ENCODE assay signal across 8 cellular contexts in genomic region chr20:63628246-63628975, GRCh38. TPM values are rescaled to one million over a fixed set of nuclear protein-coding genes. Genes with fewer than 3 reads are reported as not detected.
DNase-seq lines count a peak whose midpoint lies in the region; ATAC-seq and TF ChIP-seq lines count a peak whose summit lies in the region.

No MANE protein-coding gene starts in this region.

- no peaks in the 10 kb centered on the region for H3K9me3 Mint-ChIP-seq in activated CD4-positive, alpha-beta memory T cell treated with anti-CD3 and anti-CD28 coated beads, Interleukin-2, amount 10 ng/mL, durations not matched to agents 7 days and 5 days
- no peaks in the 10 kb centered on the region for H3K9me3 Mint-ChIP-seq in natural killer cell

- POLR2A ChIA-PET in HEK293 (lab: Yijun Ruan, JAX): interaction anchor here (0.5 to 1.5 kb wide), 5 partner anchors 14 to 403 kb away, joined by 3 to 20 read pairs (median 4); partner anchors contain the start of gene HELZ2
- POLR2A ChIA-PET in activated CD4-positive, alpha-beta memory T cell treated with anti-CD3 and anti-CD28 coated beads, Interleukin-2, amount 10 ng/mL, durations not matched to agents 7 days and 5 days (lab: Charles Lee): interaction anchor here (1.3 to 9.8 kb wide), 12 partner anchors 10 to 352 kb away, joined by 4 to 282 read pairs (median 7); partner anchors contain the start of genes HELZ2, LIME1, PPDPF and PRPF6

- peaks cover 28% of the 10 kb centered on the region for H3K36me3 Mint-ChIP-seq in activated CD4-positive, alpha-beta memory T cell treated with anti-CD3 and anti-CD28 coated beads, Interleukin-2, amount 10 ng/mL, durations not matched to agents 7 days and 5 days (ENCODE audit: low read depth)
- H3K36me3 Mint-ChIP-seq in natural killer cell: no peaks in the 10 kb centered on the region

- DNase-seq in AML-193 (lab: John Stamatoyannopoulos, UW) (peak; percentile 78 to 81), NCI-H526 treated with DMSO at 0.1 percent for 48 hours (lab: John Stamatoyannopoulos, UW) (peak; percentile 80), epidermal melanocyte (ENCODE audit: insufficient read length, low spot score) (peak; percentile 63), natural killer cell (no peak), thoracic aorta (ENCODE audit: low spot score) (no peak)
- DNase-seq in activated CD4-positive, alpha-beta memory T cell treated with anti-CD3 and anti-CD28 coated beads, Interleukin-2, amount 10 ng/mL, durations not matched to agents 7 days and 5 days: peak; percentile 73

- no peaks in the 10 kb centered on the region for H3K27me3 ChIP-seq in thoracic aorta (replicated peaks; ENCODE audit: insufficient read depth)

- H3K4me3 ChIP-seq in HEK293 (ENCODE audit: low read depth, low read length) (peak overlapping the region; percentile 89), thoracic aorta (peak overlapping the region; percentile 99)

- H3K27ac ChIP-seq in HEK293 (ENCODE audit: extremely low read depth, low read depth, low read length) (peak overlapping the region; percentile 62; the same call in 1 of the 2 replicates), thoracic aorta (peak overlapping the region in 1 of 2 donors; percentile 29)

- H3K4me3 Mint-ChIP-seq in activated CD4-positive, alpha-beta memory T cell treated with anti-CD3 and anti-CD28 coated beads, Interleukin-2, amount 10 ng/mL, durations not matched to agents 7 days and 5 days: peak overlapping the region; percentile 98
- H3K4me3 Mint-ChIP-seq in natural killer cell: peak overlapping the region; percentile 94

- CTCF ChIA-PET in HEK293 (lab: Yijun Ruan, JAX): no interaction called here
- CTCF ChIA-PET in activated CD4-positive, alpha-beta memory T cell treated with anti-CD3 and anti-CD28 coated beads, Interleukin-2, amount 10 ng/mL, durations not matched to agents 7 days and 5 days (lab: Charles Lee): interaction anchor here (1.0 to 2.0 kb wide), 4 partner anchors 11 to 91 kb away, joined by 3 to 20 read pairs (median 6); partner anchors contain the start of gene PTK6

- H3K9me3 ChIP-seq in HEK293 (ENCODE audit: control insufficient read depth, insufficient read depth, low read depth, low read length) (no peaks in the 10 kb centered on the region), thoracic aorta (no peaks in the 10 kb centered on the region)

- TF ChIP-seq CTCF in HEK293 (tag by site-specific recombination; IDR thresholded peaks at IDR 0.05) (no peak), natural killer cell (IDR thresholded peaks at IDR 0.05) (no peak), thoracic aorta (IDR thresholded peaks at IDR 0.05) (no peak)

- intact Hi-C loops in natural killer cell (cut with micrococcal nuclease): loop anchor here (5.0 kb wide), 1 partner anchor 124 kb away; no protein-coding TSS in a partner anchor

- H3K36me3 ChIP-seq in HEK293 (ENCODE audit: control insufficient read depth in 2 of 2, insufficient read depth in 1 of 2, low read length in 2 of 2) (no peaks in the 10 kb centered on the region), thoracic aorta (no peaks in the 10 kb centered on the region)

- ATAC-seq in natural killer cell: no peak
- ATAC-seq in thoracic aorta (ENCODE audit: insufficient number of reproducible peaks, low FRiP score, low read depth): no peak
- no peak for ATAC-seq in HG03432 (IDR thresholded peaks at IDR 0.05; ENCODE audit: unreplicated experiment)

- H3K4me1 ChIP-seq in HEK293 (ENCODE audit: control insufficient read depth, insufficient read depth, low read length): no peaks in the 10 kb centered on the region
- peaks cover 5 to 18% of the 10 kb centered on the region in 2 donors for H3K4me1 ChIP-seq in thoracic aorta (ENCODE audit: control insufficient read depth in 1 of 2, low read depth in 2 of 2)

- peak overlapping the region; percentile 92 for H3K27ac Mint-ChIP-seq in activated CD4-positive, alpha-beta memory T cell treated with anti-CD3 and anti-CD28 coated beads, Interleukin-2, amount 10 ng/mL, durations not matched to agents 7 days and 5 days
- H3K27ac Mint-ChIP-seq in natural killer cell: peak overlapping the region; percentile 83 to 89

- H3K4me1 Mint-ChIP-seq in activated CD4-positive, alpha-beta memory T cell treated with anti-CD3 and anti-CD28 coated beads, Interleukin-2, amount 10 ng/mL, durations not matched to agents 7 days and 5 days: peaks cover 32% of the 10 kb centered on the region
- peaks cover 17 to 22% of the 10 kb centered on the region in 2 donors for H3K4me1 Mint-ChIP-seq in natural killer cell

- no peaks in the 10 kb centered on the region for H3K27me3 Mint-ChIP-seq in activated CD4-positive, alpha-beta memory T cell treated with anti-CD3 and anti-CD28 coated beads, Interleukin-2, amount 10 ng/mL, durations not matched to agents 7 days and 5 days
- no peaks in the 10 kb centered on the region for H3K27me3 Mint-ChIP-seq in natural killer cell (ENCODE audit: low read depth in 2 of 2)

TF ChIP-seq in HEK293, 187 proteins besides CTCF, POLR2A, EP300 and RAD21 (continues in another document):
- peak; percentile 65 for TF ChIP-seq ZNF76 (tag by site-specific recombination; IDR thresholded peaks at IDR 0.05; ENCODE audit: borderline replicate concordance, low read depth)
- TF ChIP-seq ZNF621 (tag by site-specific recombination; IDR thresholded peaks at IDR 0.05): no peak
- TF ChIP-seq ZNF24 (tag by site-specific recombination; IDR thresholded peaks at IDR 0.05): peak; percentile 80; the same call in 1 of the 2 replicates
- TF ChIP-seq ZNF155 (tag by site-specific recombination; IDR thresholded peaks at IDR 0.05): no peak
- no peak for TF ChIP-seq ZFP3 (tag by site-specific recombination; IDR thresholded peaks at IDR 0.05; ENCODE audit: low read depth)
- TF ChIP-seq ZNF280D (tag by site-specific recombination; IDR thresholded peaks at IDR 0.05): 0 out of 2 replicates have a peak, but pooled peaks have one; percentile 40
- peak; percentile 83 for TF ChIP-seq ZNF362 (tag by site-specific recombination; IDR thresholded peaks at IDR 0.05)
- TF ChIP-seq ZNF610 (tag by site-specific recombination; IDR thresholded peaks at IDR 0.05; ENCODE audit: borderline replicate concordance): peak; percentile 70; the same call in 1 of the 2 replicates
- no peak for TF ChIP-seq HOXC10 (CRISPR knock-in tag; IDR thresholded peaks at IDR 0.05)
- peak; percentile 90 for TF ChIP-seq ZBTB8A (tag by site-specific recombination; IDR thresholded peaks at IDR 0.05)
- TF ChIP-seq ZNF366 (tag by site-specific recombination; conservative IDR thresholded peaks at IDR 0.05): no peak; the same call in 1 of the 2 replicates
- TF ChIP-seq BCL11B (tag by site-specific recombination; IDR thresholded peaks at IDR 0.05; ENCODE audit: low read depth): no peak
- no peak for TF ChIP-seq ZNF202 (tag by site-specific recombination; IDR thresholded peaks at IDR 0.05; ENCODE audit: borderline replicate concordance)
- TF ChIP-seq ZNF132 (tag by site-specific recombination; IDR thresholded peaks at IDR 0.05; ENCODE audit: borderline replicate concordance): no peak
- TF ChIP-seq ZNF660 (tag by site-specific recombination; IDR thresholded peaks at IDR 0.05): no peak; the same call in 1 of the 2 replicates
- no peak for TF ChIP-seq RBAK (tag by site-specific recombination; IDR thresholded peaks at IDR 0.05)

RNA-seq across cellular contexts. Expression of gene GMEB2, which starts 1.5 kb away (rescaled TPM):
- total RNA-seq in activated CD4-positive, alpha-beta memory T cell treated with anti-CD3 and anti-CD28 coated beads, Interleukin-2, amount 10 ng/mL, durations not matched to agents 7 days and 5 days: 10 to 100 TPM; 17.9 to 18.5 TPM
- 10 to 100 TPM; 11.7 to 15.1 (median 14.6) TPM for total RNA-seq in natural killer cell
- 10 to 100 TPM; 10.0 to 14.7 TPM for total RNA-seq in thoracic aorta

RNA-seq across cellular contexts. Expression of gene STMN3, which starts 24.8 kb away (rescaled TPM):
- total RNA-seq in activated CD4-positive, alpha-beta memory T cell treated with anti-CD3 and anti-CD28 coated beads, Interleukin-2, amount 10 ng/mL, durations not matched to agents 7 days and 5 days: 10 to 100 TPM; 20.9 to 23.8 TPM
- 10 to 100 TPM in 1 of 3 donors, 1 to 10 TPM in 2; 6.7 to 12.9 (median 8.3) TPM for total RNA-seq in natural killer cell
- 10 to 100 TPM; 14.4 to 17.8 TPM for total RNA-seq in thoracic aorta

RNA-seq across cellular contexts. Expression of gene RTEL1, which starts 29.7 kb away (rescaled TPM):
- 10 to 100 TPM; 29.2 to 30.0 TPM for total RNA-seq in activated CD4-positive, alpha-beta memory T cell treated with anti-CD3 and anti-CD28 coated beads, Interleukin-2, amount 10 ng/mL, durations not matched to agents 7 days and 5 days
- total RNA-seq in natural killer cell: 10 to 100 TPM; 36.3 to 52.0 (median 40.4) TPM
- total RNA-seq in thoracic aorta: 100 to 1,000 TPM in 1 of 2 donors, 10 to 100 TPM in 1; 37.8 to 114 TPM

RNA-seq across cellular contexts. Expression of gene HELZ2, which starts 54.4 kb away (rescaled TPM):
- 100 to 1,000 TPM; 202 to 208 TPM for total RNA-seq in activated CD4-positive, alpha-beta memory T cell treated with anti-CD3 and anti-CD28 coated beads, Interleukin-2, amount 10 ng/mL, durations not matched to agents 7 days and 5 days
- 10 to 100 TPM; 85.2 to 90.7 (median 89.4) TPM for total RNA-seq in natural killer cell
- total RNA-seq in thoracic aorta: 10 to 100 TPM; 45.2 to 50.3 TPM

Comparison
In these comparisons a context has a peak if more than half of its experiments do, and no peak if none do; other contexts are left out.
1. DNase-seq: peak in AML-193 (2 of 2), NCI-H526 treated with DMSO at 0.1 percent for 48 hours (single experiment), activated CD4-positive, alpha-beta memory T cell treated with anti-CD3 and anti-CD28 coated beads, Interleukin-2, amount 10 ng/mL, durations not matched to agents 7 days and 5 days (single experiment) and epidermal melanocyte (single experiment); none in natural killer cell (single experiment) and thoracic aorta (single experiment).